1 cellular context compared by ENCODE assay signal in the genomic region with DNA sequence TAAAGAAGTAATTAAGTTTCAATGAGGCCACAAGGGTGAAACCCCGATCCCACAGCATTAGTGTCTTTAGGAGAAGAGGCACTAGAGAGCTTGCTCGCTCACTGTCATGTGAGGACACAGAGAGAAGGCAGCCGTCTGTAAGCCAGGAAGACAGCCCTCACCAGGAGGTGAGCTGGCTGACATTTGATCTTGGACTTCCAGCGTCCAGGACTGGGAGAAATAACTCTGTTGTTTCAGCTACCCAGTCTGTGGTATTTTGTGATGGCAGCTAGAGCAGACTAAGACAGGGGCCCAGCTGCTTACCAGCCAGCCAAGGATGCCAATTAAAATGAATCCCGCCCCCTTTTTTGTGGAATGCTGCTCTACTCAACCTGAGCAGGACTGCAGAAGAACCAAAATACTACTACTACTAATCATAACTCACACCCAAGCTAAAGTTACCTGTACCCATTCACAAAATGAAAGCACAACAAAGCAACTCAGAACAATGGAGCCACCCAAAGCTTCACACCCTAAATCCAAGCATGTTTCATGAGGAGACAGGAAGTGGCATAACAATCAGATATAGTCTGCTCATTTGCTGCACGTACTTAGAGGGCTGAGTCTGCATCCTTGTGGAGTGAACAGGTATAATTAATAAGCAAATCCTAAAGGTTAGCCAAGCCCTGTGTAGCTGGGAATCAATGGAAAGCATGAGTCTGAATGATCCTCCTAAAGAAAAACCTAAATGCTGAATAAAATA.
TF ChIP-seq lines count a peak whose summit lies in the region.

No MANE protein-coding gene starts in this region.

TF ChIP-seq in H1, 55 proteins besides CTCF, POLR2A, EP300 and RAD21 (continued from another document):
- TF ChIP-seq SIX5 (IDR thresholded peaks at IDR 0.05; ENCODE audit: low read depth, low read length) (no peak), ATF3 (IDR thresholded peaks at IDR 0.05; ENCODE audit: insufficient read depth, low read depth, low read length) (no peak), TCF12 (IDR thresholded peaks at IDR 0.05; ENCODE audit: low read depth, low read length) (no peak), CEBPB (IDR thresholded peaks at IDR 0.05; ENCODE audit: low read depth, low read length) (no peak), SIN3A (conservative IDR thresholded peaks at IDR 0.05 in 1 of 2, IDR thresholded peaks at IDR 0.05 in 1 of 2; ENCODE audit: low read depth in 1 of 2, low read length in 2 of 2) (no peak), EZH2 (IDR thresholded peaks at IDR 0.05; ENCODE audit: low read depth, low read length, severe bottlenecking) (no peak), SIRT6 (IDR thresholded peaks at IDR 0.05; ENCODE audit: low read length) (no peak), EGR1 (IDR thresholded peaks at IDR 0.05; ENCODE audit: borderline replicate concordance, low read depth, low read length) (no peak), BACH1 (IDR thresholded peaks at IDR 0.05; ENCODE audit: low read length) (no peak), POU5F1 (IDR thresholded peaks at IDR 0.05; ENCODE audit: low read depth, low read length) (no peak), KDM4A (IDR thresholded peaks at IDR 0.05; ENCODE audit: low read depth, low read length, severe bottlenecking) (no peak)
